In the genomic region with DNA sequence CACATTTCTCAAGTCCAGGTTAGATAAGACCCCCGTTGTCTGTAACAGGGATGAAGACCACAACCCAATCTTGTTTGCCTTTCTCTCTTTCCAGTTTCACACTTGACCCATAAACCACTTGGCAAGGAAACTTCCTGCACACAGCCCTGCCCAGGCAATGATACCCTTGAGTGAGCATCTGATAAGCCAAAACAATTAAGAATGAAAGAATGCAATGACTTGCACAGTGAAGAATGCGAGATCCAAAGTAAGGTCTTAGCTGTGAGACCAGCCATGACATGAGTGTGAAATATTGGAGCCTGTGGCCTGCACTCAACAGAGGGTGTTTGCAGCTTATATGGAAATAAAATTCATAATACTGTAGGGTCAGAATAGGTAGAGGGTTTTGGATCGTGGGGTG, we compare ENCODE assay signal across 27 cellular contexts. TPM values are rescaled to one million over a fixed set of nuclear protein-coding genes. Genes with fewer than 3 reads are reported as not detected.
DNase-seq lines count a peak whose midpoint lies in the region; ATAC-seq and TF ChIP-seq lines count a peak whose summit lies in the region.
"Had no signal": no experiment of that assay in that cellular context is flagged by ENCODE, and none has a peak within 500 bp of the region (broad histone marks: within the 10 kb centered on the region; RNA-seq: fewer than 3 reads in every experiment).

No MANE protein-coding gene starts in this region.

- H3K4me3 Mint-ChIP-seq in activated CD4-positive, alpha-beta T cell treated with anti-CD3 and anti-CD28 coated beads, Interleukin-2, amount 10 ng/mL, durations not matched to agents 7 days and 5 days, result no peak overlapping the region
- H3K4me3 Mint-ChIP-seq: CD4-positive, alpha-beta T cell; endodermal cell; IgD-negative memory B cell; stimulated activated memory B cell treated with anti-CD40 and anti-IgM and Interleukin-4, amounts not matched to agents 10 μg/mL and 1 μg/mL and 100 μg/mL, for 72 hours had no signal

- no peak overlapping the region for H3K4me3 ChIP-seq in kidney epithelial cell (ENCODE audit: low read depth, low read length)
- H3K4me3 ChIP-seq: HAP-1, mucosa of descending colon, tibial artery had no signal

- no peaks in the 10 kb centered on the region for H3K4me1 Mint-ChIP-seq in activated CD4-positive, alpha-beta T cell treated with anti-CD3 and anti-CD28 coated beads, Interleukin-2, amount 10 ng/mL, durations not matched to agents 7 days and 5 days
- H3K4me1 Mint-ChIP-seq: endodermal cell; IgD-negative memory B cell; stimulated activated memory B cell treated with anti-CD40 and anti-IgM and Interleukin-4, amounts not matched to agents 10 μg/mL and 1 μg/mL and 100 μg/mL, for 72 hours had no signal

- H3K36me3 ChIP-seq in kidney epithelial cell (ENCODE audit: control insufficient read depth, insufficient read depth, low read length), result no peaks in the 10 kb centered on the region
- H3K36me3 ChIP-seq: HAP-1, tibial artery had no signal

- POLR2A ChIA-PET in activated CD4-positive, alpha-beta T cell treated with anti-CD3 and anti-CD28 coated beads, Interleukin-2, amount 10 ng/mL, durations not matched to agents 7 days and 5 days (lab: Charles Lee), result no interaction called here

- no peaks in the 10 kb centered on the region for H3K27me3 ChIP-seq in kidney epithelial cell (ENCODE audit: control insufficient read depth, insufficient read depth, low read length)
- H3K27me3 ChIP-seq: tibial artery had no signal

- DNase-seq in AG08395 (ENCODE audit: low spot score), result peak; percentile 36
- DNase-seq in HS-5 (ENCODE audit: low read depth), result peak; percentile 6
- DNase-seq in amniotic stem cell (lab: John Stamatoyannopoulos, UW), result peak; percentile 2
- DNase-seq in kidney epithelial cell (ENCODE audit: low read depth), result peak; percentile 73
- no peak for DNase-seq in NCI-H2227 (lab: John Stamatoyannopoulos, UW; ENCODE audit: unreplicated experiment)
- no peak for DNase-seq in Right ventricle myocardium inferior (ENCODE audit: missing footprints)
- no peak for DNase-seq in activated CD4-positive, alpha-beta T cell treated with anti-CD3 and anti-CD28 coated beads, Interleukin-2, amount 10 ng/mL, durations not matched to agents 7 days and 5 days
- DNase-seq: activated CD4-positive, CD25-positive, alpha-beta regulatory T cell; CD4-positive, alpha-beta T cell; endodermal cell; mucosa of descending colon; NCI-H1048; NCI-H2081; NCI-H510A treated with DMSO at 0.1 percent for 48 hours; retina; SIG-M5; stimulated activated CD4-positive, alpha-beta T cell treated with anti-CD3 and anti-CD28 coated beads, Interleukin-15, amount 100 ng/mL, for 24 hours; tibial artery had no signal

- ATAC-seq in SK-N-SH treated with all-trans-retinoic acid at 6 μM for 48 hours (no peak), Right ventricle myocardium inferior (no peak)
- ATAC-seq: left lobe of liver; mucosa of descending colon; stimulated activated memory B cell treated with anti-CD40 and anti-IgM and Interleukin-4, amounts not matched to agents 10 μg/mL and 1 μg/mL and 100 μg/mL, for 72 hours had no signal

- intact Hi-C loops in Right ventricle myocardium inferior (cut with DNase I), result no loop called here

- no peaks in the 10 kb centered on the region for H3K36me3 Mint-ChIP-seq in activated CD4-positive, alpha-beta T cell treated with anti-CD3 and anti-CD28 coated beads, Interleukin-2, amount 10 ng/mL, durations not matched to agents 7 days and 5 days (ENCODE audit: low read depth)
- H3K36me3 Mint-ChIP-seq: IgD-negative memory B cell; stimulated activated memory B cell treated with anti-CD40 and anti-IgM and Interleukin-4, amounts not matched to agents 10 μg/mL and 1 μg/mL and 100 μg/mL, for 72 hours had no signal

- no peak for TF ChIP-seq CTCF in kidney epithelial cell (IDR thresholded peaks at IDR 0.05; ENCODE audit: insufficient read depth, low read length, poor library complexity, severe bottlenecking)

- H3K27ac Mint-ChIP-seq in activated CD4-positive, alpha-beta T cell treated with anti-CD3 and anti-CD28 coated beads, Interleukin-2, amount 10 ng/mL, durations not matched to agents 7 days and 5 days, result no peak overlapping the region
- H3K27ac Mint-ChIP-seq: activated T-helper 2 cell treated with anti-CD3 and anti-CD28 coated beads, Interferon-gamma antibody, Interleukin-2, Interleukin-4, amounts not matched to agents 10 μg/mL and 5 μg/mL and 100 μg/mL, durations not matched to agents 14 hours and 24 hours and 36 hours; CD4-positive, alpha-beta T cell; endodermal cell; IgD-negative memory B cell; stimulated activated memory B cell treated with anti-CD40 and anti-IgM and Interleukin-4, amounts not matched to agents 10 μg/mL and 1 μg/mL and 100 μg/mL, for 72 hours had no signal

- CTCF ChIA-PET in activated CD4-positive, alpha-beta T cell treated with anti-CD3 and anti-CD28 coated beads, Interleukin-2, amount 10 ng/mL, durations not matched to agents 7 days and 5 days (lab: Charles Lee), result no interaction called here

- no peaks in the 10 kb centered on the region for H3K27me3 Mint-ChIP-seq in activated CD4-positive, alpha-beta T cell treated with anti-CD3 and anti-CD28 coated beads, Interleukin-2, amount 10 ng/mL, durations not matched to agents 7 days and 5 days
- H3K27me3 Mint-ChIP-seq: CD4-positive, alpha-beta T cell; IgD-negative memory B cell; stimulated activated memory B cell treated with anti-CD40 and anti-IgM and Interleukin-4, amounts not matched to agents 10 μg/mL and 1 μg/mL and 100 μg/mL, for 72 hours had no signal

- H3K9me3 Mint-ChIP-seq in activated CD4-positive, alpha-beta T cell treated with anti-CD3 and anti-CD28 coated beads, Interleukin-2, amount 10 ng/mL, durations not matched to agents 7 days and 5 days, result no peaks in the 10 kb centered on the region
- H3K9me3 Mint-ChIP-seq: activated T-helper 2 cell treated with anti-CD3 and anti-CD28 coated beads, Interferon-gamma antibody, Interleukin-2, Interleukin-4, amounts not matched to agents 10 μg/mL and 5 μg/mL and 100 μg/mL, durations not matched to agents 14 hours and 24 hours and 36 hours; CD4-positive, alpha-beta T cell; endodermal cell; stimulated activated memory B cell treated with anti-CD40 and anti-IgM and Interleukin-4, amounts not matched to agents 10 μg/mL and 1 μg/mL and 100 μg/mL, for 72 hours had no signal

TF ChIP-seq in SK-N-SH treated with all-trans-retinoic acid at 6 μM for 48 hours, 23 proteins besides CTCF, POLR2A, EP300 and RAD21 (continues in another document):
- TF ChIP-seq, protein P1, sequence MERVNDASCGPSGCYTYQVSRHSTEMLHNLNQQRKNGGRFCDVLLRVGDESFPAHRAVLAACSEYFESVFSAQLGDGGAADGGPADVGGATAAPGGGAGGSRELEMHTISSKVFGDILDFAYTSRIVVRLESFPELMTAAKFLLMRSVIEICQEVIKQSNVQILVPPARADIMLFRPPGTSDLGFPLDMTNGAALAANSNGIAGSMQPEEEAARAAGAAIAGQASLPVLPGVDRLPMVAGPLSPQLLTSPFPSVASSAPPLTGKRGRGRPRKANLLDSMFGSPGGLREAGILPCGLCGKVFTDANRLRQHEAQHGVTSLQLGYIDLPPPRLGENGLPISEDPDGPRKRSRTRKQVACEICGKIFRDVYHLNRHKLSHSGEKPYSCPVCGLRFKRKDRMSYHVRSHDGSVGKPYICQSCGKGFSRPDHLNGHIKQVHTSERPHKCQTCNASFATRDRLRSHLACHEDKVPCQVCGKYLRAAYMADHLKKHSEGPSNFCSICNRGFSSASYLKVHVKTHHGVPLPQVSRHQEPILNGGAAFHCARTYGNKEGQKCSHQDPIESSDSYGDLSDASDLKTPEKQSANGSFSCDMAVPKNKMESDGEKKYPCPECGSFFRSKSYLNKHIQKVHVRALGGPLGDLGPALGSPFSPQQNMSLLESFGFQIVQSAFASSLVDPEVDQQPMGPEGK (CRISPR knock-in tag; IDR thresholded peaks at IDR 0.05; ENCODE audit: borderline replicate concordance), result no peak
- TF ChIP-seq SNAI2 (CRISPR knock-in tag; IDR thresholded peaks at IDR 0.05), result no peak
- TF ChIP-seq PPARA (CRISPR knock-in tag; IDR thresholded peaks at IDR 0.05; ENCODE audit: borderline replicate concordance), result no peak
- no peak for TF ChIP-seq OSR1 (CRISPR knock-in tag; IDR thresholded peaks at IDR 0.05)
- TF ChIP-seq, protein P2, sequence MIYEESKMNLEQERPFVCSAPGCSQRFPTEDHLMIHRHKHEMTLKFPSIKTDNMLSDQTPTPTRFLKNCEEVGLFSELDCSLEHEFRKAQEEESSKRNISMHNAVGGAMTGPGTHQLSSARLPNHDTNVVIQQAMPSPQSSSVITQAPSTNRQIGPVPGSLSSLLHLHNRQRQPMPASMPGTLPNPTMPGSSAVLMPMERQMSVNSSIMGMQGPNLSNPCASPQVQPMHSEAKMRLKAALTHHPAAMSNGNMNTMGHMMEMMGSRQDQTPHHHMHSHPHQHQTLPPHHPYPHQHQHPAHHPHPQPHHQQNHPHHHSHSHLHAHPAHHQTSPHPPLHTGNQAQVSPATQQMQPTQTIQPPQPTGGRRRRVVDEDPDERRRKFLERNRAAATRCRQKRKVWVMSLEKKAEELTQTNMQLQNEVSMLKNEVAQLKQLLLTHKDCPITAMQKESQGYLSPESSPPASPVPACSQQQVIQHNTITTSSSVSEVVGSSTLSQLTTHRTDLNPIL (CRISPR knock-in tag; IDR thresholded peaks at IDR 0.05; ENCODE audit: low read depth), result no peak
- no peak for TF ChIP-seq ZFP30 (CRISPR knock-in tag; IDR thresholded peaks at IDR 0.05)
- no peak for TF ChIP-seq ZC3H10 (CRISPR knock-in tag; IDR thresholded peaks at IDR 0.05)
- TF ChIP-seq CSDC2 (CRISPR knock-in tag; IDR thresholded peaks at IDR 0.05), result no peak
- TF ChIP-seq, protein P3, sequence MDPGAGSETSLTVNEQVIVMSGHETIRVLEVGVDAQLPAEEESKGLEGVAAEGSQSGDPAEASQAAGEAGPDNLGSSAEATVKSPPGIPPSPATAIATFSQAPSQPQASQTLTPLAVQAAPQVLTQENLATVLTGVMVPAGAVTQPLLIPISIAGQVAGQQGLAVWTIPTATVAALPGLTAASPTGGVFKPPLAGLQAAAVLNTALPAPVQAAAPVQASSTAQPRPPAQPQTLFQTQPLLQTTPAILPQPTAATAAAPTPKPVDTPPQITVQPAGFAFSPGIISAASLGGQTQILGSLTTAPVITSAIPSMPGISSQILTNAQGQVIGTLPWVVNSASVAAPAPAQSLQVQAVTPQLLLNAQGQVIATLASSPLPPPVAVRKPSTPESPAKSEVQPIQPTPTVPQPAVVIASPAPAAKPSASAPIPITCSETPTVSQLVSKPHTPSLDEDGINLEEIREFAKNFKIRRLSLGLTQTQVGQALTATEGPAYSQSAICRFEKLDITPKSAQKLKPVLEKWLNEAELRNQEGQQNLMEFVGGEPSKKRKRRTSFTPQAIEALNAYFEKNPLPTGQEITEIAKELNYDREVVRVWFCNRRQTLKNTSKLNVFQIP (CRISPR knock-in tag; IDR thresholded peaks at IDR 0.05; ENCODE audit: borderline replicate concordance, low read depth), result no peak
- TF ChIP-seq ZNF70 (CRISPR knock-in tag; IDR thresholded peaks at IDR 0.05), result no peak
- TF ChIP-seq ESRRG (CRISPR knock-in tag; IDR thresholded peaks at IDR 0.05), result no peak
- TF ChIP-seq RARB (CRISPR knock-in tag; IDR thresholded peaks at IDR 0.05), result no peak
- no peak for TF ChIP-seq ISL1 (CRISPR knock-in tag; IDR thresholded peaks at IDR 0.05)

RNA-seq across cellular contexts. Expression of a gene that starts 37.9 kb away (rescaled TPM):
- 4.9 and 5.4 TPM in 2 replicates for total RNA-seq in kidney epithelial cell
- total RNA-seq in Right ventricle myocardium inferior, result 2.1 TPM
- not detected for total RNA-seq in activated CD4-positive, alpha-beta T cell treated with anti-CD3 and anti-CD28 coated beads, Interleukin-2, amount 10 ng/mL, durations not matched to agents 7 days and 5 days
- total RNA-seq: A673; activated CD8-positive, alpha-beta memory T cell treated with anti-CD3 and anti-CD28 coated beads for 36 hours; activated T-helper 2 cell treated with anti-CD3 and anti-CD28 coated beads, Interferon-gamma antibody, Interleukin-2, Interleukin-4, amounts not matched to agents 10 μg/mL and 5 μg/mL and 100 μg/mL, durations not matched to agents 14 hours and 24 hours and 36 hours; CD4-positive, alpha-beta T cell; T-helper 2 cell treated with Interferon-gamma antibody and Interleukin-4, amounts not matched to agents 100 ng/mL and 5 ng/mL, for 36 hours had no signal

Comparison
In these comparisons a context has a peak if more than half of its experiments do, and no peak if none do; other contexts are left out.
1. DNase-seq: peak in AG08395 (single experiment), HS-5 (single experiment), amniotic stem cell (single experiment) and kidney epithelial cell (single experiment); none in NCI-H2227 (single experiment), Right ventricle myocardium inferior (single experiment) and activated CD4-positive, alpha-beta T cell treated with anti-CD3 and anti-CD28 coated beads, Interleukin-2, amount 10 ng/mL, durations not matched to agents 7 days and 5 days (single experiment).